7 cellular contexts compared by ENCODE assay signal in genomic region chr2:208255557-208256106, GRCh38. TPM values are rescaled to one million over a fixed set of nuclear protein-coding genes. Genes with fewer than 3 reads are reported as not detected.
DNase-seq lines count a peak whose midpoint lies in the region; ATAC-seq and TF ChIP-seq lines count a peak whose summit lies in the region.

No MANE protein-coding gene starts in this region.

- peak overlapping the region; percentile 38 to 93 (median 80) for H3K4me3 ChIP-seq in transverse colon

- CTCF ChIA-PET in activated CD8-positive, alpha-beta T cell treated with anti-CD3 and anti-CD28 coated beads for 36 hours (lab: Charles Lee), result interaction anchor here (1.5 to 7.3 kb wide), 5 partner anchors 12 to 81 kb away, joined by 3 to 77 read pairs (median 5); partner anchors contain the start of gene PIKFYVE

- TF ChIP-seq EP300 in transverse colon (IDR thresholded peaks at IDR 0.05; ENCODE audit: low read depth), result no peak

- peak overlapping the region; percentile 91 for H3K27ac ChIP-seq in layer of hippocampus (ENCODE audit: low read depth, low read length)
- peak overlapping the region; percentile 85 to 92 (median 90) for H3K27ac ChIP-seq in transverse colon

- peaks cover 7% of the 10 kb centered on the region for H3K36me3 Mint-ChIP-seq in activated CD8-positive, alpha-beta T cell treated with anti-CD3 and anti-CD28 coated beads for 36 hours (ENCODE audit: low read depth)

- H3K27me3 ChIP-seq in layer of hippocampus (ENCODE audit: control insufficient read depth, insufficient read depth, low read length) (no peaks in the 10 kb centered on the region), transverse colon (no peaks in the 10 kb centered on the region)

- no peak for DNase-seq in activated CD8-positive, alpha-beta T cell treated with anti-CD3 and anti-CD28 coated beads for 36 hours
- DNase-seq in transverse colon (no peak), iPS-NIHi11 (ENCODE audit: low spot score) (no peak), GM03348 (ENCODE audit: low spot score) (no peak)

- peak overlapping the region; percentile 79 for H3K27ac Mint-ChIP-seq in activated CD8-positive, alpha-beta T cell treated with anti-CD3 and anti-CD28 coated beads for 36 hours

- peaks cover 20% of the 10 kb centered on the region for H3K4me1 Mint-ChIP-seq in activated CD8-positive, alpha-beta T cell treated with anti-CD3 and anti-CD28 coated beads for 36 hours (ENCODE audit: low read depth)

- peaks cover 0 to 48% (median 26%) of the 10 kb centered on the region in 4 donors for H3K4me1 ChIP-seq in transverse colon

- no peak for TF ChIP-seq CTCF in activated CD8-positive, alpha-beta T cell treated with anti-CD3 and anti-CD28 coated beads for 36 hours (IDR thresholded peaks at IDR 0.05)
- peak in 1 of 5 experiments; percentile 14 for TF ChIP-seq CTCF in transverse colon (IDR thresholded peaks at IDR 0.05)

- ATAC-seq in GM19328 (IDR thresholded peaks at IDR 0.05; ENCODE audit: unreplicated experiment) (peak; percentile 14), HG03025 (IDR thresholded peaks at IDR 0.05; ENCODE audit: low FRiP score, unreplicated experiment) (peak; percentile 13)
- ATAC-seq in activated CD8-positive, alpha-beta T cell treated with anti-CD3 and anti-CD28 coated beads for 36 hours, result no peak

- no peaks in the 10 kb centered on the region for H3K9me3 ChIP-seq in transverse colon

- in situ Hi-C loops in transverse colon (cut with MboI; ENCODE audit: low pct_ligation_motif_present in 1 of 4, low pct_unique_long_range_greater_than_20kb in 1 of 4, low sequenced_read_pairs in 3 of 4), result loop anchor here in 1 of 4 donors (25.0 kb wide), 3 partner anchors 643 to 1493 kb away; partner anchors contain the start of genes CREB1, FASTKD2 and MDH1B

- WGBS in transverse colon (ENCODE audit: low coverage in 1 of 2), 2 donors, result 42 to 52% methylated on average over 10 to 13 of the region's 13 CpGs

- no peak for TF ChIP-seq POLR2A in transverse colon (IDR thresholded peaks at IDR 0.05)

- POLR2A ChIA-PET in activated CD8-positive, alpha-beta T cell treated with anti-CD3 and anti-CD28 coated beads for 36 hours (lab: Charles Lee), result interaction anchor here (0.7 to 1.2 kb wide), 2 partner anchors 10 to 19 kb away, joined by 3 to 8 read pairs; partner anchors contain the start of gene PIKFYVE

- peaks cover 0 to 15% (median 3%) of the 10 kb centered on the region in 4 donors for H3K36me3 ChIP-seq in transverse colon

- peak overlapping the region; percentile 95 for H3K4me3 Mint-ChIP-seq in activated CD8-positive, alpha-beta T cell treated with anti-CD3 and anti-CD28 coated beads for 36 hours

- intact Hi-C loops in activated CD8-positive, alpha-beta T cell treated with anti-CD3 and anti-CD28 coated beads for 36 hours (cut with micrococcal nuclease), result loop anchor here (2.0 kb wide), 1 partner anchor 81 kb away; no protein-coding TSS in a partner anchor
- intact Hi-C loops in transverse colon (cut with DNase I; ENCODE audit: low total_unique reads), result loop anchor here (1.0 to 5.0 kb wide), 2 partner anchors 11 to 1113 kb away; partner anchors contain the start of gene PIKFYVE

- H3K27me3 Mint-ChIP-seq in activated CD8-positive, alpha-beta T cell treated with anti-CD3 and anti-CD28 coated beads for 36 hours, result no peaks in the 10 kb centered on the region

- no peaks in the 10 kb centered on the region for H3K9me3 Mint-ChIP-seq in activated CD8-positive, alpha-beta T cell treated with anti-CD3 and anti-CD28 coated beads for 36 hours

RNA-seq across cellular contexts. Expression of gene IDH1, which starts 0.8 kb away (rescaled TPM):
- total RNA-seq in activated CD8-positive, alpha-beta T cell treated with anti-CD3 and anti-CD28 coated beads for 36 hours, result 10 to 100 TPM; 19.0 to 19.7 TPM
- total RNA-seq in transverse colon, result 100 to 1,000 TPM in 3 of 4 donors, 10 to 100 TPM in 1; 47.9 to 164 (median 136) TPM

RNA-seq across cellular contexts. Expression of gene PIKFYVE, which starts 10.4 kb away (rescaled TPM):
- total RNA-seq in activated CD8-positive, alpha-beta T cell treated with anti-CD3 and anti-CD28 coated beads for 36 hours, result 10 to 100 TPM; 16.4 to 16.9 TPM
- total RNA-seq in transverse colon, result 10 to 100 TPM; 11.9 to 35.6 (median 18.0) TPM
